8 cellular contexts compared by ENCODE assay signal in the genomic region with DNA sequence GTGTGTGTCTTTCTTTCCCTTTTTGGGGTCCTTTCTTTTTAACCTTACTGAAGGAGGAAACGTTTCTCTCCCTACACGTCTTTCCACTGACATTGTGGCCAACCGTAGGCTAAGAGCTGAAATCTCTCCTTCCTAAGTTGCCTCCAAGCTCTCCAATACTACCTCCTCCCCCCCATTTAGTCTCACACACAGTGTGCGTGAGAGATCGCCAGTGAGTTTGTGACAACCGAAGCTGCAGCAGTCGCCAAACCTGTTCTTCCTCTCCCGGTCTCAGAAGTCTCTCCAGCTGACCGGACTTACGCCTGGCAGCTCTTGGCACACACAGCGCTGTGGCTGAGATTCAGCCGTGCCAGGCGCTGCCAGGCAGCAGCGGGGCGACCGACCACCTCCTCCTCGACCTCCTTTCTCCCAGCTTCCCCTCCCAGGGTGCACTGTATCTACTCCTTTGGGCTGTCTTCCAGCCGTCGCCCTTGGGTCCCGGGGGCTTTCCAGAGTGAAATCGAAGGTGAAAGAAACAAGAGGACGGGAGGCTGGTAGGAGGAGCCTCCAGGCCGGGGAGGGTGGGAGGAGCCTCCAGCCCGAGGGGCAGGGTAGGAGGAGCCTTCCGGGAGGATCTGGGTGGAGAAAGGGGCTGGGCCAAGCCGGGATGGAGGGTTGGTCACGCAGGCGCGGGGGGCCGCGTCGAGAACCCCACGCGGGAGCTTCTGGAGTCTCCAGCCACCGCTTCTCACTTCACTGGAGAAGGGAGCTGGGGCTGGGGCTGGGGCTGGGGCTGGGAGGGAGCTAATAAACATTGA. TPM values are rescaled to one million over a fixed set of nuclear protein-coding genes. Genes with fewer than 3 reads are reported as not detected.
DNase-seq lines count a peak whose midpoint lies in the region; ATAC-seq and TF ChIP-seq lines count a peak whose summit lies in the region.

Gene TMTC2, plus strand, starts transcription at position 684 of the 797 bp plus-strand sequence.

- CTCF ChIA-PET in IMR-90 (lab: Yijun Ruan, JAX) (interaction anchor here (0.5 to 2.0 kb wide), 10 partner anchors 10 to 1817 kb away, joined by 3 to 12 read pairs (median 4); partner anchors contain the start of genes CCDC59 and METTL25), PC-9 (lab: Charles Lee) (interaction anchor here (0.5 to 2.2 kb wide), 7 partner anchors 36 to 1817 kb away, joined by 3 to 7 read pairs (median 4); no protein-coding TSS in a partner anchor)

- H3K9me3 ChIP-seq in IMR-90 (ENCODE audit: control insufficient read depth, insufficient read depth, low read length) (no peaks in the 10 kb centered on the region), PC-9 (ENCODE audit: insufficient read depth, low read depth) (no peaks in the 10 kb centered on the region), esophagus (ENCODE audit: control insufficient read depth in 2 of 2, insufficient read depth in 1 of 2, low read depth in 1 of 2, low read length in 1 of 2) (no peaks in the 10 kb centered on the region), muscle layer of colon (ENCODE audit: low read length) (no peaks in the 10 kb centered on the region)

- peak within 1 kb of the TSS; percentile 16; the same call in 1 of the 2 replicates for H2BK120ac ChIP-seq in IMR-90 (ENCODE audit: low read depth, low read length)

- H3K56ac ChIP-seq in IMR-90 (ENCODE audit: extremely low read depth, insufficient read depth, low read length) = 0 out of 2 replicates have a peak within 1 kb of the TSS, but pooled peaks have one; percentile 41

- DNase-seq in DMS 273 treated with DMSO at 0.1 percent for 48 hours (lab: John Stamatoyannopoulos, UW) (peak; percentile 53), IMR-90 (peak; percentile 82), PC-9 (peak; percentile 90 to 95)
- DNase-seq in activated T-cell treated with anti-CD3 and anti-CD28 coated beads, Interleukin-2, amount 50 U/mL, for 4 hours = peak; percentile 89
- peak; percentile 94 for DNase-seq in stimulated activated CD8-positive, alpha-beta memory T cell treated with anti-CD3 and anti-CD28 coated beads, Interleukin-4, amount 100 ng/mL, for 48 hours

- H4K8ac ChIP-seq in IMR-90 (ENCODE audit: low read depth in 2 of 2, low read length in 2 of 2) = peak within 1 kb of the TSS in 1 of 2 experiments; percentile 32; a peak in 1 of 4 replicates

- no peak within 1 kb of the TSS for H2BK20ac ChIP-seq in IMR-90 (ENCODE audit: low read depth, low read length)

- 0 out of 2 replicates have a peak, but pooled peaks cover 6% of the 10 kb centered on the region for H3K79me2 ChIP-seq in PC-9 (ENCODE audit: low read depth)

- peaks cover 8% of the 10 kb centered on the region for H3K4me1 Mint-ChIP-seq in activated T-cell treated with anti-CD3 and anti-CD28 coated beads, Interleukin-2, amount 50 U/mL, for 4 hours (ENCODE audit: low read depth)

- H4K20me1 ChIP-seq in IMR-90 (ENCODE audit: insufficient read depth, low read length) = no peaks in the 10 kb centered on the region
- no peaks in the 10 kb centered on the region for H4K20me1 ChIP-seq in PC-9 (ENCODE audit: insufficient read depth)

- no peaks in the 10 kb centered on the region for H3K36me3 Mint-ChIP-seq in activated T-cell treated with anti-CD3 and anti-CD28 coated beads, Interleukin-2, amount 50 U/mL, for 4 hours (ENCODE audit: insufficient read depth)

- H4K91ac ChIP-seq in IMR-90 (ENCODE audit: insufficient read depth, low read depth, low read length) = no peak within 1 kb of the TSS

- H3F3A ChIP-seq in PC-9 (ENCODE audit: insufficient read depth, low read depth) = peaks cover 9% of the 10 kb centered on the region

- no peaks in the 10 kb centered on the region for H3K27me3 Mint-ChIP-seq in activated T-cell treated with anti-CD3 and anti-CD28 coated beads, Interleukin-2, amount 50 U/mL, for 4 hours (ENCODE audit: low read depth)

- no peak within 1 kb of the TSS for H2BK15ac ChIP-seq in IMR-90 (ENCODE audit: low read depth, low read length)

- H3K27ac ChIP-seq in IMR-90 (ENCODE audit: insufficient read depth, low read length) (peak within 1 kb of the TSS; percentile 55), PC-9 (peak within 1 kb of the TSS; percentile 92), esophagus (ENCODE audit: low read depth in 2 of 2, low read length in 1 of 2) (peak within 1 kb of the TSS; percentile 96 to 99), muscle layer of colon (ENCODE audit: low read depth, low read length) (peak within 1 kb of the TSS; percentile 99)

- TF ChIP-seq POLR2A in IMR-90 (IDR thresholded peaks at IDR 0.05; ENCODE audit: low read depth, low read length) = no peak

- POLR2A ChIA-PET in IMR-90 (lab: Charles Lee; ENCODE audit: unreplicated experiment) (interaction anchor here (0.6 kb wide), 2 partner anchors 65 to 530 kb away, joined by 3 to 4 read pairs; no protein-coding TSS in a partner anchor), PC-9 (lab: Charles Lee; ENCODE audit: unreplicated experiment) (interaction anchor here (0.6 kb wide), 4 partner anchors 37 to 964 kb away, joined by 3 to 5 read pairs (median 4); no protein-coding TSS in a partner anchor)

- peak within 1 kb of the TSS; percentile 59 for H3K23ac ChIP-seq in IMR-90 (ENCODE audit: low read depth, low read length)

- no peaks in the 10 kb centered on the region for H3K27me3 ChIP-seq in IMR-90 (ENCODE audit: control insufficient read depth, insufficient read depth, low read length)
- no peaks in the 10 kb centered on the region for H3K27me3 ChIP-seq in PC-9 (ENCODE audit: insufficient read depth, low read depth)
- H3K27me3 ChIP-seq in esophagus (ENCODE audit: control insufficient read depth in 1 of 2, insufficient read depth in 2 of 2, low read length in 2 of 2) = no peaks in the 10 kb centered on the region
- H3K27me3 ChIP-seq in muscle layer of colon (ENCODE audit: control insufficient read depth in 1 of 2, insufficient read depth in 2 of 2, low read length in 2 of 2) = no peaks in the 10 kb centered on the region

- no peaks in the 10 kb centered on the region for H3K9me1 ChIP-seq in IMR-90 (ENCODE audit: insufficient read depth, low read length)

- H2AFZ ChIP-seq in IMR-90 (replicated peaks; ENCODE audit: low read length, poor library complexity) = peak within 1 kb of the TSS; percentile 99
- peak within 1 kb of the TSS; percentile 93 for H2AFZ ChIP-seq in PC-9

- H3K4me2 ChIP-seq in IMR-90 (ENCODE audit: low read depth, low read length) = peak within 1 kb of the TSS; percentile 96
- H3K4me2 ChIP-seq in PC-9 = peak within 1 kb of the TSS; percentile 89

- H3K4ac ChIP-seq in IMR-90 (ENCODE audit: low read depth, low read length) = peak within 1 kb of the TSS; percentile 46; the same call in 1 of the 2 replicates

- 8% methylated on average over 2 of the region's 35 CpGs; no CpG with 5 or more reads in 1 of the 2 experiments for WGBS in IMR-90 (ENCODE audit: extremely low coverage in 2 of 2, insufficient read length in 1 of 2), 2 experiments
- 1% methylated on average over 35 of the region's 35 CpGs for WGBS in esophagus, 2 donors

- H2AK9ac ChIP-seq in IMR-90 (replicated peaks; ENCODE audit: low read depth, low read length, poor library complexity) = peak within 1 kb of the TSS; percentile 52

- peak within 1 kb of the TSS; percentile 18; the same call in 1 of the 2 replicates for H3K14ac ChIP-seq in IMR-90 (replicated peaks; ENCODE audit: low read depth, low read length)

- H3K4me1 ChIP-seq in IMR-90 (ENCODE audit: control insufficient read depth, insufficient read depth, low read length) (no peaks in the 10 kb centered on the region), PC-9 (replicated peaks; ENCODE audit: insufficient read depth) (peaks cover 33% of the 10 kb centered on the region), esophagus (ENCODE audit: control insufficient read depth in 2 of 2, insufficient read depth in 2 of 2, low read length in 1 of 2) (no peaks in the 10 kb centered on the region), muscle layer of colon (ENCODE audit: insufficient read depth, low read length) (peaks cover 26% of the 10 kb centered on the region)

- no peak within 1 kb of the TSS for H2BK5ac ChIP-seq in IMR-90 (ENCODE audit: low read depth, low read length, poor library complexity, severe bottlenecking)

- intact Hi-C loops in IMR-90 (cut with micrococcal nuclease) = loop anchor here (1.0 kb wide), 1 partner anchor 1140 kb away; no protein-coding TSS in a partner anchor
- intact Hi-C loops in PC-9 (cut with micrococcal nuclease; ENCODE audit: unreplicated experiment) = loop anchor here (1.0 to 5.0 kb wide), 7 partner anchors 36 to 1816 kb away; partner anchors contain the start of genes CCDC59 and METTL25

- no peak for TF ChIP-seq RAD21 in IMR-90 (IDR thresholded peaks at IDR 0.05; ENCODE audit: low read length)

- H3K4me3 ChIP-seq in IMR-90 (ENCODE audit: insufficient read depth, low read depth, low read length) (peak within 1 kb of the TSS; percentile 82), PC-9 (peak within 1 kb of the TSS; percentile 62), esophagus (ENCODE audit: low read depth in 1 of 2, low read length in 2 of 2) (peak within 1 kb of the TSS; percentile 79 to 86), muscle layer of colon (ENCODE audit: low read depth in 1 of 2, low read length in 2 of 2) (peak within 1 kb of the TSS; percentile 87 to 98)

- H3K36me3 ChIP-seq in IMR-90 (ENCODE audit: control insufficient read depth, insufficient read depth, low read length) (no peaks in the 10 kb centered on the region), PC-9 (ENCODE audit: low read depth) (no peaks in the 10 kb centered on the region), esophagus (ENCODE audit: control insufficient read depth in 2 of 2, insufficient read depth in 2 of 2, low read length in 1 of 2) (no peaks in the 10 kb centered on the region), muscle layer of colon (ENCODE audit: insufficient read depth, low read length) (peaks cover 4% of the 10 kb centered on the region)

- no peaks in the 10 kb centered on the region for H3K9me3 Mint-ChIP-seq in activated T-cell treated with anti-CD3 and anti-CD28 coated beads, Interleukin-2, amount 50 U/mL, for 4 hours

- peak within 1 kb of the TSS; percentile 92 for H3K4me3 Mint-ChIP-seq in activated T-cell treated with anti-CD3 and anti-CD28 coated beads, Interleukin-2, amount 50 U/mL, for 4 hours

- H3K9ac ChIP-seq in IMR-90 (ENCODE audit: low read depth, low read length) = peak within 1 kb of the TSS; percentile 61
- H3K9ac ChIP-seq in muscle layer of colon (ENCODE audit: low read length) = peak within 1 kb of the TSS; percentile 64

- H2AK5ac ChIP-seq in IMR-90 (ENCODE audit: low read depth, low read length) = no peak within 1 kb of the TSS

- ATAC-seq in GM21576 (IDR thresholded peaks at IDR 0.05; ENCODE audit: unreplicated experiment) = peak; percentile 88
- ATAC-seq in IMR-90 (ENCODE audit: low read depth) = peak; percentile 98
- peak; percentile 93 to 96 for ATAC-seq in activated T-cell treated with anti-CD3 and anti-CD28 coated beads, Interleukin-2, amount 50 U/mL, for 4 hours

- dilution Hi-C loops in IMR-90 (cut with HindIII; ENCODE audit: low sequenced_read_pairs, unreplicated experiment) = no loop called here

- H4K5ac ChIP-seq in IMR-90 (ENCODE audit: low read depth, low read length) = no peak within 1 kb of the TSS

- no peak for TF ChIP-seq CTCF in IMR-90 (conservative IDR thresholded peaks at IDR 0.05; ENCODE audit: low read depth, low read length)
- no peak for TF ChIP-seq CTCF in PC-9 (conservative IDR thresholded peaks at IDR 0.05)

- in situ Hi-C loops in IMR-90 (cut with MboI; ENCODE audit: low sequenced_read_pairs) = loop anchor here (5.0 kb wide), 1 partner anchor 1821 kb away; no protein-coding TSS in a partner anchor

- no peaks in the 10 kb centered on the region for H3K9me2 ChIP-seq in PC-9 (ENCODE audit: insufficient read depth)

- BruUV-seq in IMR-90 (replicated peaks; lab: Mats Ljungman, UMichigan) (no TSS peak), PC-9 (replicated peaks; lab: Mats Ljungman, UMichigan) (TSS peak; percentile 55)

- H3K79me1 ChIP-seq in IMR-90 (ENCODE audit: low read depth in 1 of 2, low read length in 2 of 2) = no peaks in the 10 kb centered on the region

- H3K18ac ChIP-seq in IMR-90 (ENCODE audit: low read depth, low read length) = no peak within 1 kb of the TSS; the same call in 1 of the 2 replicates

RNA-seq across cellular contexts. Expression of gene TMTC2, which starts in this region (rescaled TPM):
- total RNA-seq in IMR-90 (2012; rRNA removed) (1.4 TPM in 2 replicates), PC-9 (2021) (8.3 and 8.6 TPM in 2 replicates)
- polyA plus RNA-seq in IMR-90 (2012; rRNA removed) (0.52 and 0.56 TPM in 2 replicates), esophagus (10 to 100 TPM in 1 of 2 donors, 1 to 10 TPM in 1; 7.4 to 10.5 TPM)
- polyA plus RNA-seq in IMR-90 (2012; cell fraction: cytosol; rRNA removed) = 0.19 and 0.23 TPM in 2 replicates
- 0.74 and 3.4 TPM in 2 replicates for polyA plus RNA-seq in IMR-90 (2012; cell fraction: nucleus; rRNA removed; ENCODE audit: low replicate concordance)
- 1 to 10 TPM in 2 of 3 donors, under 1 TPM in 1; 0.94 to 1.4 (median 1.0) TPM for total RNA-seq in activated T-cell treated with anti-CD3 and anti-CD28 coated beads, Interleukin-2, amount 50 U/mL, for 4 hours

Comparison
In these comparisons a context has a peak if more than half of its experiments do, and no peak if none do; other contexts are left out.
1. Peak in every context shown above with its lines: DNase-seq, ATAC-seq, H3K4me3 ChIP-seq and H3K27ac ChIP-seq.